ENCODE assay signal across 8 cellular contexts in genomic region chr2:75627902-75628504, GRCh38. TPM values are rescaled to one million over a fixed set of nuclear protein-coding genes. Genes with fewer than 3 reads are reported as not detected.
DNase-seq lines count a peak whose midpoint lies in the region; ATAC-seq and TF ChIP-seq lines count a peak whose summit lies in the region.

No MANE protein-coding gene starts in this region.

- H3K36me3 ChIP-seq in MG63 (no peaks in the 10 kb centered on the region), SJSA1 (no peaks in the 10 kb centered on the region)

- H3K4me3 Mint-ChIP-seq in glutamatergic neuron (ENCODE audit: unreplicated experiment) (no peak overlapping the region), progenitor cell of endocrine pancreas (ENCODE audit: low read depth) (no peak overlapping the region)

- H3K4me1 ChIP-seq in SJSA1 (replicated peaks): no peaks in the 10 kb centered on the region

- no peak overlapping the region for H3K4me3 ChIP-seq in MG63
- H3K4me3 ChIP-seq in SJSA1: no peak overlapping the region

- DNase-seq in G401 (ENCODE audit: low spot score) (peak; percentile 75), GOT3 (lab: John Stamatoyannopoulos, UW) (peak; percentile 19), MG63 (peak; percentile 74), SJSA1 (ENCODE audit: low read depth in 1 of 2, low spot score in 2 of 2) (peak; percentile 76 to 81), glutamatergic neuron (peak; percentile 91), progenitor cell of endocrine pancreas (ENCODE audit: low spot score, unreplicated experiment) (peak; percentile 71)
- DNase-seq in activated naive CD4-positive, alpha-beta T cell treated with Interleukin-2 at 50 U/mL for 16 hours: peak; percentile 60

- no peaks in the 10 kb centered on the region for H3K27me3 ChIP-seq in MG63
- H3K27me3 ChIP-seq in SJSA1 (replicated peaks): no peaks in the 10 kb centered on the region; the same call in 1 of the 2 replicates

- no peaks in the 10 kb centered on the region for H3K9me3 Mint-ChIP-seq in glutamatergic neuron (ENCODE audit: unreplicated experiment)
- H3K9me3 Mint-ChIP-seq in progenitor cell of endocrine pancreas (ENCODE audit: low read depth): no peaks in the 10 kb centered on the region

- H3K4me1 Mint-ChIP-seq in glutamatergic neuron (ENCODE audit: low read depth, unreplicated experiment) (no peaks in the 10 kb centered on the region), progenitor cell of endocrine pancreas (ENCODE audit: low read depth) (peaks cover 7% of the 10 kb centered on the region)

- H3K27me3 Mint-ChIP-seq in glutamatergic neuron (ENCODE audit: unreplicated experiment) (no peaks in the 10 kb centered on the region), progenitor cell of endocrine pancreas (peaks cover 3% of the 10 kb centered on the region)

- H3K36me3 Mint-ChIP-seq in glutamatergic neuron (ENCODE audit: unreplicated experiment) (no peaks in the 10 kb centered on the region), progenitor cell of endocrine pancreas (ENCODE audit: insufficient read depth) (no peaks in the 10 kb centered on the region)

- H3K27ac ChIP-seq in SJSA1: no peak overlapping the region

- in situ Hi-C loops in G401 (cut with HindIII; ENCODE audit: low sequenced_read_pairs): no loop called here

- ATAC-seq in HG03571 (IDR thresholded peaks at IDR 0.05; ENCODE audit: unreplicated experiment): no peak

- H3K9me3 ChIP-seq in MG63 (no peaks in the 10 kb centered on the region), SJSA1 (replicated peaks) (no peaks in the 10 kb centered on the region)

- no peak overlapping the region for H3K27ac Mint-ChIP-seq in glutamatergic neuron (ENCODE audit: unreplicated experiment)
- no peak overlapping the region for H3K27ac Mint-ChIP-seq in progenitor cell of endocrine pancreas

- TF ChIP-seq CTCF in glutamatergic neuron (IDR thresholded peaks at IDR 0.05; ENCODE audit: partially characterized antibody, unreplicated experiment) (peak; percentile 84), progenitor cell of endocrine pancreas (IDR thresholded peaks at IDR 0.05; ENCODE audit: unreplicated experiment) (peak; percentile 98)

RNA-seq across cellular contexts. Expression of gene MRPL19, which starts 18.6 kb away (rescaled TPM):
- 91.3 and 117 TPM in 2 replicates for total RNA-seq in G401 (2014; rRNA removed; shearing (Covaris generic))
- 88.1 and 139 TPM in 2 replicates for total RNA-seq in MG63 (2014; rRNA removed; shearing (Covaris generic); ENCODE audit: low replicate concordance)
- total RNA-seq in SJSA1 (2014; rRNA removed; shearing (Covaris generic)): 75.4 and 95.7 TPM in 2 replicates
- total RNA-seq in glutamatergic neuron (ENCODE audit: unreplicated experiment) (44.6 TPM), progenitor cell of endocrine pancreas (68.1 and 73.1 TPM in 2 replicates)

Comparison
In these comparisons a context has a peak if more than half of its experiments do, and no peak if none do; other contexts are left out.
1. DNase-seq: peak in every context shown above with its lines; median percentile 91 in glutamatergic neuron; 78 in SJSA1; 75 in G401; 74 in MG63; 71 in progenitor cell of endocrine pancreas; 60 in activated naive CD4-positive, alpha-beta T cell treated with Interleukin-2 at 50 U/mL for 16 hours; 19 in GOT3.